Comparison of ENCODE assay signal across 1 cellular context in genomic region chr4:1219553-1219950, GRCh38.
TF ChIP-seq lines count a peak whose summit lies in the region.

No MANE protein-coding gene starts in this region.

TF ChIP-seq in GM12878, 131 proteins besides CTCF, POLR2A, EP300 and RAD21:
- TF ChIP-seq POLR2AphosphoS5 (IDR thresholded peaks at IDR 0.05; ENCODE audit: low read length) (no peak), SMARCA5 (IDR thresholded peaks at IDR 0.05) (0 out of 2 replicates have a peak, but pooled peaks have one; percentile 20), PBX3 (IDR thresholded peaks at IDR 0.05; ENCODE audit: insufficient replicate concordance, low read depth, low read length) (no peak)
TF ChIP-seq in GM12878: peak in this region for 1.
